Comparison of ENCODE assay signal across 25 cellular contexts in genomic region chr18:2644535-2644934, GRCh38. TPM values are rescaled to one million over a fixed set of nuclear protein-coding genes. Genes with fewer than 3 reads are reported as not detected.
DNase-seq lines count a peak whose midpoint lies in the region; ATAC-seq and TF ChIP-seq lines count a peak whose summit lies in the region.
"Had no signal": no experiment of that assay in that cellular context is flagged by ENCODE, and none has a peak within 500 bp of the region (broad histone marks: within the 10 kb centered on the region; RNA-seq: fewer than 3 reads in every experiment).

No MANE protein-coding gene starts in this region.

- peaks cover 22% of the 10 kb centered on the region for H3K4me1 Mint-ChIP-seq in activated CD4-positive, alpha-beta T cell treated with anti-CD3 and anti-CD28 coated beads for 36 hours
- H3K4me1 Mint-ChIP-seq in activated T-helper 17 cell treated with anti-CD3 and anti-CD28 coated beads, Interleukin-2, amount 50 U/mL, for 72 hours, result peaks cover 17% of the 10 kb centered on the region
- H3K4me1 Mint-ChIP-seq: GM23338 had no signal

- no peak for TF ChIP-seq CTCF in neutrophil (IDR thresholded peaks at IDR 0.05)

- H3K27ac ChIP-seq in neutrophil (peak overlapping the region; percentile 98), trophoblast cell (ENCODE audit: low read depth, low read length) (no peak overlapping the region)
- H3K27ac ChIP-seq: BLaER1 treated with 17β-estradiol and CSF1 and Interleukin-3, amounts not matched to agents 10 nM and 100 nM; PC-9; RWPE1 had no signal

- intact Hi-C loops in activated CD4-positive, alpha-beta T cell treated with anti-CD3 and anti-CD28 coated beads for 36 hours (cut with DNase I, micrococcal nuclease), result loop anchor here (1.0 to 5.0 kb wide), 8 partner anchors 11 to 1832 kb away; partner anchors contain the start of genes MYL12A (in 2 of the 2), SMCHD1 (in 2 of the 2), METTL4 (in 1 of the 2) and NDC80 (in 1 of the 2)
- intact Hi-C loops in sciatic nerve (cut with DNase I), result no loop called here

- no peak overlapping the region for H4K8ac ChIP-seq in trophoblast cell (ENCODE audit: low read depth, low read length)

- H3K79me2 ChIP-seq in trophoblast cell (ENCODE audit: control insufficient read depth, insufficient read depth, low read length, poor library complexity), result no peaks in the 10 kb centered on the region

- ATAC-seq in activated CD4-positive, alpha-beta T cell treated with anti-CD3 and anti-CD28 coated beads for 36 hours, result peak; percentile 50
- peak; percentile 64 for ATAC-seq in activated T-helper 17 cell treated with anti-CD3 and anti-CD28 coated beads, Interleukin-2, amount 50 U/mL, for 72 hours (replicated peaks)
- no peak for ATAC-seq in sciatic nerve
- ATAC-seq: GM23338, HepG2, K562 had no signal

- H3K9ac ChIP-seq in trophoblast cell (ENCODE audit: low read length), result no peak overlapping the region
- H3K9ac ChIP-seq: BLaER1 treated with 17β-estradiol and CSF1 and Interleukin-3, amounts not matched to agents 10 nM and 100 nM; SK-N-SH had no signal

- H3K4me1 ChIP-seq in neutrophil (ENCODE audit: control insufficient read depth in 1 of 2, insufficient read depth in 1 of 2, low read depth in 1 of 2, low read length in 1 of 2) (peaks cover 95 to 97% of the 10 kb centered on the region in 2 experiments), trophoblast cell (ENCODE audit: control insufficient read depth in 1 of 2, insufficient read depth in 2 of 2, low read length in 2 of 2) (no peaks in the 10 kb centered on the region)
- H3K4me1 ChIP-seq: HAP-1 had no signal

- H3K4ac ChIP-seq in trophoblast cell (ENCODE audit: low read depth, low read length), result no peak overlapping the region

- H3K27me3 Mint-ChIP-seq in activated CD4-positive, alpha-beta T cell treated with anti-CD3 and anti-CD28 coated beads for 36 hours, result no peaks in the 10 kb centered on the region
- no peaks in the 10 kb centered on the region for H3K27me3 Mint-ChIP-seq in activated T-helper 17 cell treated with anti-CD3 and anti-CD28 coated beads, Interleukin-2, amount 50 U/mL, for 72 hours

- H3K23ac ChIP-seq in trophoblast cell (ENCODE audit: low read length), result no peak overlapping the region

- no peak overlapping the region for H3K4me3 Mint-ChIP-seq in activated CD4-positive, alpha-beta T cell treated with anti-CD3 and anti-CD28 coated beads for 36 hours
- H3K4me3 Mint-ChIP-seq in activated T-helper 17 cell treated with anti-CD3 and anti-CD28 coated beads, Interleukin-2, amount 50 U/mL, for 72 hours, result no peak overlapping the region
- H3K4me3 Mint-ChIP-seq: GM23338 had no signal

- H2AK5ac ChIP-seq in trophoblast cell (ENCODE audit: low read length), result no peak overlapping the region

- no peaks in the 10 kb centered on the region for H3K36me3 Mint-ChIP-seq in activated CD4-positive, alpha-beta T cell treated with anti-CD3 and anti-CD28 coated beads for 36 hours (ENCODE audit: low read depth)
- no peaks in the 10 kb centered on the region for H3K36me3 Mint-ChIP-seq in activated T-helper 17 cell treated with anti-CD3 and anti-CD28 coated beads, Interleukin-2, amount 50 U/mL, for 72 hours (ENCODE audit: low read depth)

- no peak overlapping the region for H3K18ac ChIP-seq in trophoblast cell (ENCODE audit: low read length)

- no peak overlapping the region for H3K14ac ChIP-seq in trophoblast cell (ENCODE audit: low read length)

- no CpG with 5 or more reads among the region's 1 CpG for WGBS in trophoblast cell (ENCODE audit: extremely low coverage, insufficient coverage, insufficient read length)

- H3K79me1 ChIP-seq in trophoblast cell (ENCODE audit: low read length), result no peaks in the 10 kb centered on the region

- no peak overlapping the region for H3K4me2 ChIP-seq in trophoblast cell (ENCODE audit: low read length)
- H3K4me2 ChIP-seq: BLaER1 treated with 17β-estradiol and CSF1 and Interleukin-3, amounts not matched to agents 10 nM and 100 nM; GM23338; PC-9; SK-N-SH had no signal

- CTCF ChIA-PET in activated CD4-positive, alpha-beta T cell treated with anti-CD3 and anti-CD28 coated beads for 36 hours (lab: Charles Lee), result no interaction called here

- POLR2A ChIA-PET in activated CD4-positive, alpha-beta T cell treated with anti-CD3 and anti-CD28 coated beads for 36 hours (lab: Charles Lee), result interaction anchor here (0.9 kb wide), 1 partner anchor 39 kb away, joined by 5 read pairs; no protein-coding TSS in a partner anchor

- no peak overlapping the region for H2BK120ac ChIP-seq in trophoblast cell (ENCODE audit: insufficient read depth, low read length, poor library complexity)

- no peak overlapping the region for H4K12ac ChIP-seq in trophoblast cell (ENCODE audit: low read depth, low read length)

- no peaks in the 10 kb centered on the region for H3K9me3 Mint-ChIP-seq in activated CD4-positive, alpha-beta T cell treated with anti-CD3 and anti-CD28 coated beads for 36 hours (ENCODE audit: low read depth)
- no peaks in the 10 kb centered on the region for H3K9me3 Mint-ChIP-seq in activated T-helper 17 cell treated with anti-CD3 and anti-CD28 coated beads, Interleukin-2, amount 50 U/mL, for 72 hours
- H3K9me3 Mint-ChIP-seq: GM23338 had no signal

- H3K36me3 ChIP-seq in neutrophil (no peaks in the 10 kb centered on the region), trophoblast cell (ENCODE audit: control insufficient read depth in 1 of 2, insufficient read depth in 2 of 2, low read length in 2 of 2) (no peaks in the 10 kb centered on the region)
- H3K36me3 ChIP-seq: BLaER1 treated with 17β-estradiol and CSF1 and Interleukin-3, amounts not matched to agents 10 nM and 100 nM; HAP-1 had no signal

- no peak overlapping the region for H2BK5ac ChIP-seq in trophoblast cell (ENCODE audit: low read depth, low read length, poor library complexity)

- no peak overlapping the region for H2AFZ ChIP-seq in trophoblast cell (ENCODE audit: insufficient read depth, low read length, poor library complexity)
- H2AFZ ChIP-seq: GM23338, PC-9 had no signal

- H3K27me3 ChIP-seq in neutrophil (no peaks in the 10 kb centered on the region), trophoblast cell (ENCODE audit: insufficient read depth, low read length) (no peaks in the 10 kb centered on the region)
- H3K27me3 ChIP-seq: BLaER1 treated with 17β-estradiol and CSF1 and Interleukin-3, amounts not matched to agents 10 nM and 100 nM had no signal

- H3K4me3 ChIP-seq in neutrophil (ENCODE audit: low read depth in 1 of 2, low read length in 1 of 2) (no peak overlapping the region), trophoblast cell (ENCODE audit: low read depth, low read length) (no peak overlapping the region)
- H3K4me3 ChIP-seq: BLaER1 treated with 17β-estradiol and CSF1 and Interleukin-3, amounts not matched to agents 10 nM and 100 nM; GM23338; HAP-1; K562; PC-9 had no signal

- no peak overlapping the region for H4K91ac ChIP-seq in trophoblast cell (ENCODE audit: low read depth, low read length)

- H3K27ac Mint-ChIP-seq in activated CD4-positive, alpha-beta T cell treated with anti-CD3 and anti-CD28 coated beads for 36 hours, result no peak overlapping the region
- H3K27ac Mint-ChIP-seq in activated T-helper 17 cell treated with anti-CD3 and anti-CD28 coated beads, Interleukin-2, amount 50 U/mL, for 72 hours, result no peak overlapping the region
- H3K27ac Mint-ChIP-seq: GM23338 had no signal

- no peaks in the 10 kb centered on the region for H3K9me3 ChIP-seq in neutrophil
- peaks cover 1% of the 10 kb centered on the region for H3K9me3 ChIP-seq in trophoblast cell (ENCODE audit: insufficient read depth, low read depth, low read length)
- H3K9me3 ChIP-seq: HAP-1, SK-N-SH had no signal

- no peak for DNase-seq in activated CD4-positive, alpha-beta T cell treated with anti-CD3 and anti-CD28 coated beads for 36 hours
- DNase-seq in activated CD4-positive, alpha-beta T cell treated with anti-CD3 and anti-CD28 coated beads, Interleukin-2, amount 50 U/mL, for 4 hours, result no peak
- DNase-seq in DMS79 (lab: John Stamatoyannopoulos, UW), result peak; percentile 21
- no peak for DNase-seq in sciatic nerve (ENCODE audit: low spot score)
- DNase-seq in trophoblast cell, result no peak
- DNase-seq in kidney tubule cell (ENCODE audit: low spot score), result no peak
- DNase-seq: 8988T, MM.1S, NCI-H1048, NCI-H1417 treated with DMSO at 0.1 percent for 48 hours, NCI-H187, NCI-H2107, NCI-H446 treated with DMSO at 0.1 percent for 48 hours, NCI-H526 treated with DMSO at 0.1 percent for 48 hours, PC-9, SIG-M5, SK-N-SH had no signal

- H2BK12ac ChIP-seq in trophoblast cell (ENCODE audit: low read length), result no peak overlapping the region

RNA-seq across cellular contexts. Expression of gene SMCHD1, which starts 11.0 kb away (rescaled TPM):
- total RNA-seq in activated CD4-positive, alpha-beta T cell treated with anti-CD3 and anti-CD28 coated beads for 36 hours, result 100 to 1,000 TPM in 1 of 2 experiments, 10 to 100 TPM in 1; 89.5 to 121 TPM
- 100 to 1,000 TPM in 1 of 2 donors, 10 to 100 TPM in 1; 99.5 to 106 TPM for total RNA-seq in activated T-helper 17 cell treated with anti-CD3 and anti-CD28 coated beads, Interleukin-2, amount 50 U/mL, for 72 hours
- total RNA-seq in sciatic nerve, result 93.2 TPM
- polyA plus RNA-seq in trophoblast cell (2013), result 32.4 and 35.5 TPM in 2 replicates
